ENCODE assay signal across 9 cellular contexts in genomic region chr17:73546770-73547345, GRCh38.
A peak's percentile ranks its signal among the peaks of the same experiment; 100 is the strongest.
DNase-seq lines count a peak whose midpoint lies in the region; ATAC-seq lines count a peak whose summit lies in the region.
"Had no signal": no experiment of that assay in that cellular context is flagged by ENCODE, and none has a peak within 500 bp of the region (broad histone marks: within the 10 kb centered on the region; RNA-seq: fewer than 3 reads in every experiment).

No MANE protein-coding gene starts in this region.

- no peak overlapping the region for H3K18ac ChIP-seq in mesendoderm (ENCODE audit: low read length)

- no peaks in the 10 kb centered on the region for H3K79me1 ChIP-seq in mesendoderm (ENCODE audit: low read length)

- H3K79me2 ChIP-seq in mesendoderm (ENCODE audit: control insufficient read depth, insufficient read depth, low read length), result no peaks in the 10 kb centered on the region

- no CpG with 5 or more reads among the region's 7 CpGs for WGBS in mesendoderm (ENCODE audit: extremely low coverage, insufficient coverage, low lambda C conversion rate)

- no peak for ATAC-seq in HG03354 (IDR thresholded peaks at IDR 0.05; ENCODE audit: poor library complexity, severe bottlenecking, unreplicated experiment)

- no peak overlapping the region for H2BK15ac ChIP-seq in mesendoderm (replicated peaks; ENCODE audit: low read depth)

- H3K4me3 ChIP-seq in mesendoderm (ENCODE audit: low read length), result no peak overlapping the region
- H3K4me3 ChIP-seq: SK-N-MC had no signal

- no peak overlapping the region for H2BK5ac ChIP-seq in mesendoderm (ENCODE audit: low read length)

- no peaks in the 10 kb centered on the region for H3K27me3 ChIP-seq in mesendoderm (ENCODE audit: insufficient read depth, low read length, poor library complexity)

- H3K4ac ChIP-seq in mesendoderm (ENCODE audit: low read depth, low read length), result no peak overlapping the region

- no peak overlapping the region for H3K56ac ChIP-seq in mesendoderm (ENCODE audit: low read length)

- no peak overlapping the region for H4K8ac ChIP-seq in mesendoderm (ENCODE audit: low read depth, low read length)

- H3K4me1 ChIP-seq in mesendoderm (ENCODE audit: control insufficient read depth, low read depth, low read length), result peaks cover 5% of the 10 kb centered on the region

- peak; percentile 60 for DNase-seq in NK-92 treated with Interleukin-12 subunit alpha and Interleukin-12 subunit beta, amount 100 ng/mL, for 24 hours (lab: John Stamatoyannopoulos, UW)
- DNase-seq in NK-92 (lab: John Stamatoyannopoulos, UW; ENCODE audit: unreplicated experiment) (no peak), NAMALWA (ENCODE audit: low spot score) (peak; percentile 76), mesendoderm (peak; percentile 75), DMS79 (lab: John Stamatoyannopoulos, UW) (no peak), NCI-H1048 (lab: John Stamatoyannopoulos, UW) (no peak)
- DNase-seq in activated T-cell treated with anti-CD3 and anti-CD28 coated beads, Interleukin-2, amount 50 U/mL, for 1 hour, result peak; percentile 24

- no peak overlapping the region for H3K4me2 ChIP-seq in mesendoderm (ENCODE audit: low read length)

- H3K36me3 ChIP-seq in mesendoderm (ENCODE audit: control insufficient read depth, insufficient read depth, low read length), result no peaks in the 10 kb centered on the region

- no peak overlapping the region for H2AK5ac ChIP-seq in mesendoderm (ENCODE audit: low read length)

- H3K9ac ChIP-seq in mesendoderm (ENCODE audit: low read length), result no peak overlapping the region

- H2BK120ac ChIP-seq in mesendoderm (ENCODE audit: low read depth, low read length), result no peak overlapping the region

- no peak overlapping the region for H3K27ac ChIP-seq in mesendoderm (ENCODE audit: low read depth, low read length)
- H3K27ac ChIP-seq: SK-N-MC had no signal

- no peak overlapping the region for H3K23ac ChIP-seq in mesendoderm (ENCODE audit: low read length)

- no peak overlapping the region for H4K5ac ChIP-seq in mesendoderm (ENCODE audit: low read length)

Comparison
In these comparisons a context has a peak if more than half of its experiments do, and no peak if none do; other contexts are left out.
1. DNase-seq: peak in NK-92 treated with Interleukin-12 subunit alpha and Interleukin-12 subunit beta, amount 100 ng/mL, for 24 hours (single experiment), NAMALWA (single experiment), activated T-cell treated with anti-CD3 and anti-CD28 coated beads, Interleukin-2, amount 50 U/mL, for 1 hour (single experiment) and mesendoderm (single experiment); none in NK-92 (single experiment), DMS79 (single experiment) and NCI-H1048 (single experiment).